In the genomic region with DNA sequence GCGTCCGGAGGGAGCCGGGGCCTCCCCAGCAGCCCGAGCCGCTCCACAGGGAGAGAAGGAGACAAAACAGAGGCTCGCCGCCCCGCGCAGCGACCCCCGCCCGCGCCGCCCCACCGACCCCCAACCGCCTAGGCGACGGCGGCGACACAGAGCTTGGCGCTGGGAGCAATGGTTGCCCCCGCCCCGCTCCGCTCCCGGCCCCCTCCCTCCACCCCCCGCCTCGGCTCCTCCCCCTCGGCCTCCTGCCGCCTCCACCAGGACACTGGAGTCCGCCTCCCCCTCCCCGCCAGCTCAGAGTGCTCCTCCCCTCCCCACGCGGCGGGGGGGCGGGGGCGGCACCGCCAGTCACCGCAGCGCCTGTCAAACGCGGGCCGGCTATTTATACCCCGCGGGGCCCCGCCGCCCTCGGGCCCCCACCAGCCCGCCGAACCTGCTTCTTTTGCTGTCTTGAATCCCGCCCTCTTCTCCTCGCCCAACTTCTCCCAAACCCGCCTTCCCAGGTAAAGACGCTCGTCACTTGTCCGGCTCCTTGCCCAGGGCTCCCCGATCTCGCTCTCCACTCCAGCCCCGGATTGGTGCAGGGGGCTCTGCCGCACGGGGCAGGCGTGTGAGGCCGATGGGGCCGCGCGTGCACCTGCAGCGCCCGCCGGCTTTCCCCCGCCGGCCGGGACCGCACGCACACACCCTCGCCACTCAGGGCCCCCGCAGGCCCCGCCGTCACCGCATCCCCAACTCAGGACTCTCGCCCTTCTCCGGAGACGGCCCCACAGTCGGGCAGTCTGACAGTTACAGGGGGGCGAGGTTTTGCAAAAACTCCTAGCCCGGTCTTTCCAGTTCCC, we compare ENCODE assay signal across 8 cellular contexts. TPM values are rescaled to one million over a fixed set of nuclear protein-coding genes. Genes with fewer than 3 reads are reported as not detected.
A peak's percentile ranks its signal among the peaks of the same experiment; 100 is the strongest.
DNase-seq lines count a peak whose midpoint lies in the region; ATAC-seq and TF ChIP-seq lines count a peak whose summit lies in the region.

TSS of gene ELF2 (minus strand) at position 170 of the 839 bp plus-strand sequence. CDS start 39,517 bp downstream, outside the sequence.

- H3K27me3 Mint-ChIP-seq in GM23338 (ENCODE audit: insufficient read depth, low read depth, poor library complexity) = peaks cover 17% of the 10 kb centered on the region
- H3K27me3 Mint-ChIP-seq in activated T-helper 17 cell treated with anti-CD3 and anti-CD28 coated beads, Interleukin-2, amount 50 U/mL, for 72 hours = no peaks in the 10 kb centered on the region
- no peaks in the 10 kb centered on the region for H3K27me3 Mint-ChIP-seq in naive thymus-derived CD8-positive, alpha-beta T cell
- no peaks in the 10 kb centered on the region for H3K27me3 Mint-ChIP-seq in stimulated activated naive B cell treated with anti-CD40 and anti-IgM and Interleukin-4, amounts not matched to agents 10 μg/mL and 1 μg/mL and 100 μg/mL, for 72 hours

- H3K4me1 Mint-ChIP-seq in GM23338 = peaks cover 35% of the 10 kb centered on the region
- no peaks in the 10 kb centered on the region for H3K4me1 Mint-ChIP-seq in activated T-helper 17 cell treated with anti-CD3 and anti-CD28 coated beads, Interleukin-2, amount 50 U/mL, for 72 hours
- H3K4me1 Mint-ChIP-seq in naive thymus-derived CD8-positive, alpha-beta T cell = peaks cover 2 to 20% (median 14%) of the 10 kb centered on the region in 4 donors
- peaks cover 9 to 19% of the 10 kb centered on the region in 2 donors for H3K4me1 Mint-ChIP-seq in stimulated activated naive B cell treated with anti-CD40 and anti-IgM and Interleukin-4, amounts not matched to agents 10 μg/mL and 1 μg/mL and 100 μg/mL, for 72 hours

- H3K9me3 Mint-ChIP-seq in GM23338 = no peaks in the 10 kb centered on the region; the same call in 2 of the 3 replicates
- no peaks in the 10 kb centered on the region for H3K9me3 Mint-ChIP-seq in activated T-helper 17 cell treated with anti-CD3 and anti-CD28 coated beads, Interleukin-2, amount 50 U/mL, for 72 hours
- H3K9me3 Mint-ChIP-seq in naive thymus-derived CD8-positive, alpha-beta T cell = no peaks in the 10 kb centered on the region
- no peaks in the 10 kb centered on the region for H3K9me3 Mint-ChIP-seq in stimulated activated naive B cell treated with anti-CD40 and anti-IgM and Interleukin-4, amounts not matched to agents 10 μg/mL and 1 μg/mL and 100 μg/mL, for 72 hours

- no peaks in the 10 kb centered on the region for H3K9me3 ChIP-seq in fibroblast of lung (ENCODE audit: control insufficient read depth, insufficient read depth, low read depth, low read length)

- peak within 1 kb of the TSS; percentile 98 for H3K4me3 Mint-ChIP-seq in GM23338
- H3K4me3 Mint-ChIP-seq in activated T-helper 17 cell treated with anti-CD3 and anti-CD28 coated beads, Interleukin-2, amount 50 U/mL, for 72 hours = peak within 1 kb of the TSS; percentile 88
- peak within 1 kb of the TSS; percentile 85 to 94 (median 90) for H3K4me3 Mint-ChIP-seq in naive thymus-derived CD8-positive, alpha-beta T cell
- H3K4me3 Mint-ChIP-seq in stimulated activated naive B cell treated with anti-CD40 and anti-IgM and Interleukin-4, amounts not matched to agents 10 μg/mL and 1 μg/mL and 100 μg/mL, for 72 hours = peak within 1 kb of the TSS; percentile 90 to 98

- TF ChIP-seq CTCF in GM23338 (conservative IDR thresholded peaks at IDR 0.05; ENCODE audit: low read depth in 2 of 2) (no peak), fibroblast of lung (conservative IDR thresholded peaks at IDR 0.05 in 1 of 2, IDR thresholded peaks at IDR 0.05 in 1 of 2; ENCODE audit: low read depth in 1 of 2, low read length in 2 of 2) (no peak)

- H3K27ac Mint-ChIP-seq in GM23338 = peak within 1 kb of the TSS; percentile 96
- peak within 1 kb of the TSS; percentile 70 for H3K27ac Mint-ChIP-seq in activated T-helper 17 cell treated with anti-CD3 and anti-CD28 coated beads, Interleukin-2, amount 50 U/mL, for 72 hours
- peak within 1 kb of the TSS; percentile 45 to 96 (median 90) for H3K27ac Mint-ChIP-seq in naive thymus-derived CD8-positive, alpha-beta T cell
- H3K27ac Mint-ChIP-seq in stimulated activated naive B cell treated with anti-CD40 and anti-IgM and Interleukin-4, amounts not matched to agents 10 μg/mL and 1 μg/mL and 100 μg/mL, for 72 hours = peak within 1 kb of the TSS; percentile 99

- no peaks in the 10 kb centered on the region; the same call in 2 of the 3 replicates for H3K36me3 Mint-ChIP-seq in GM23338 (ENCODE audit: low read depth)
- no peaks in the 10 kb centered on the region for H3K36me3 Mint-ChIP-seq in activated T-helper 17 cell treated with anti-CD3 and anti-CD28 coated beads, Interleukin-2, amount 50 U/mL, for 72 hours (ENCODE audit: low read depth)
- H3K36me3 Mint-ChIP-seq in naive thymus-derived CD8-positive, alpha-beta T cell = no peaks in the 10 kb centered on the region
- peaks cover 0 to 4% of the 10 kb centered on the region in 2 donors for H3K36me3 Mint-ChIP-seq in stimulated activated naive B cell treated with anti-CD40 and anti-IgM and Interleukin-4, amounts not matched to agents 10 μg/mL and 1 μg/mL and 100 μg/mL, for 72 hours

- H3K36me3 ChIP-seq in GM23338 (ENCODE audit: insufficient read depth) = no peaks in the 10 kb centered on the region
- H3K36me3 ChIP-seq in fibroblast of lung (ENCODE audit: control insufficient read depth, insufficient read depth, low read length) = no peaks in the 10 kb centered on the region

- H3F3A ChIP-seq in GM23338 (replicated peaks; ENCODE audit: low read depth) = peaks cover 18% of the 10 kb centered on the region

- peak within 1 kb of the TSS; percentile 76 for H2AFZ ChIP-seq in GM23338
- H2AFZ ChIP-seq in fibroblast of lung (ENCODE audit: low read length) = peak within 1 kb of the TSS; percentile 96

- peak; percentile 51 for DNase-seq in DMS79 treated with DMSO at 0.1 percent for 48 hours (lab: John Stamatoyannopoulos, UW)
- peak; percentile 89 for DNase-seq in GM23338 (ENCODE audit: low spot score)
- peak; percentile 73 to 76 for DNase-seq in Kasumi-1 (lab: John Stamatoyannopoulos, UW)
- DNase-seq in RPMI7951 (ENCODE audit: low read depth) = peak; percentile 85
- DNase-seq in fibroblast of lung (ENCODE audit: low read depth in 2 of 2) = peak; percentile 87 to 88
- DNase-seq in naive thymus-derived CD8-positive, alpha-beta T cell = peak; percentile 60 to 86 (median 71)
- peak; percentile 73 for DNase-seq in stimulated activated naive B cell treated with anti-CD40 and anti-IgM and Interleukin-4, amounts not matched to agents 10 μg/mL and 1 μg/mL and 100 μg/mL, for 72 hours

- H3K4me2 ChIP-seq in GM23338 (peak within 1 kb of the TSS; percentile 84), fibroblast of lung (ENCODE audit: extremely low read depth, insufficient read depth, low read length) (peak within 1 kb of the TSS; percentile 99)

- H3K4me1 ChIP-seq in GM23338 (ENCODE audit: insufficient read depth) = peaks cover 42% of the 10 kb centered on the region
- peaks cover 3% of the 10 kb centered on the region for H3K4me1 ChIP-seq in fibroblast of lung (ENCODE audit: control insufficient read depth, extremely low read depth, insufficient read depth, low read length)

- peak within 1 kb of the TSS; percentile 96 for H3K9ac ChIP-seq in fibroblast of lung (ENCODE audit: insufficient read depth, low read length)

- H3K79me2 ChIP-seq in GM23338 (replicated peaks; ENCODE audit: insufficient read depth) (peaks cover 39% of the 10 kb centered on the region), fibroblast of lung (ENCODE audit: control insufficient read depth, insufficient read depth, low read length) (peaks cover 19% of the 10 kb centered on the region)

- H4K20me1 ChIP-seq in GM23338 (replicated peaks; ENCODE audit: insufficient read depth) = peaks cover 9% of the 10 kb centered on the region; the same call in 1 of the 2 replicates
- peaks cover 1% of the 10 kb centered on the region for H4K20me1 ChIP-seq in fibroblast of lung (ENCODE audit: control insufficient read depth, extremely low read depth, insufficient read depth, low read length)

- H3K27me3 ChIP-seq in GM23338 (ENCODE audit: insufficient read depth) (peaks cover 16% of the 10 kb centered on the region), fibroblast of lung (ENCODE audit: control insufficient read depth, insufficient read depth, low read length) (no peaks in the 10 kb centered on the region)

- H3K4me3 ChIP-seq in GM23338 = peak within 1 kb of the TSS; percentile 88
- peak within 1 kb of the TSS; percentile 84 to 96 (median 94) for H3K4me3 ChIP-seq in fibroblast of lung (replicated peaks in 1 of 4; ENCODE audit: control extremely low read depth in 1 of 4, insufficient read depth in 1 of 4, low read depth in 3 of 4, low read length in 4 of 4)

- POLR2A ChIA-PET in naive thymus-derived CD8-positive, alpha-beta T cell (lab: Charles Lee) = interaction anchor here (0.9 to 2.9 kb wide), 6 partner anchors 93 to 276 kb away, joined by 3 to 18 read pairs (median 4); partner anchors contain the start of genes NAA15 and NDUFC1

- peak within 1 kb of the TSS; percentile 96 for H3K27ac ChIP-seq in GM23338 (ENCODE audit: low read depth)
- peak within 1 kb of the TSS; percentile 96 for H3K27ac ChIP-seq in fibroblast of lung (ENCODE audit: insufficient read depth, low read length)

- peak; percentile 12 for ATAC-seq in GM23338
- ATAC-seq in activated T-helper 17 cell treated with anti-CD3 and anti-CD28 coated beads, Interleukin-2, amount 50 U/mL, for 72 hours (replicated peaks) = peak; percentile 64
- peak; percentile 56 to 57 for ATAC-seq in naive thymus-derived CD8-positive, alpha-beta T cell
- peak; percentile 67 to 71 for ATAC-seq in stimulated activated naive B cell treated with anti-CD40 and anti-IgM and Interleukin-4, amounts not matched to agents 10 μg/mL and 1 μg/mL and 100 μg/mL, for 72 hours (replicated peaks)

- H3K9me2 ChIP-seq in GM23338 (ENCODE audit: insufficient read depth) = no peaks in the 10 kb centered on the region

TF ChIP-seq in GM23338, 12 proteins besides CTCF, POLR2A, EP300 and RAD21 (continues in another document):
- TF ChIP-seq EZH2 (IDR thresholded peaks at IDR 0.05; ENCODE audit: low read depth, unreplicated experiment) (no peak), NANOG (IDR thresholded peaks at IDR 0.05; ENCODE audit: borderline replicate concordance) (no peak), EZH2phosphoT487 (IDR thresholded peaks at IDR 0.05; ENCODE audit: unreplicated experiment) (no peak), ZNF331 (CRISPR knock-in tag; IDR thresholded peaks at IDR 0.05; ENCODE audit: low read depth) (no peak), JUNB (IDR thresholded peaks at IDR 0.05; ENCODE audit: unreplicated experiment) (no peak), POLR2AphosphoS5 (IDR thresholded peaks at IDR 0.05; ENCODE audit: low read depth) (peak; percentile 34; the same call in 1 of the 2 replicates)

RNA-seq across cellular contexts. Expression of gene ELF2, which starts in this region (rescaled TPM):
- 35.2 and 48.8 TPM in 2 replicates for total RNA-seq in GM23338 (2014; rRNA removed; shearing (Covaris generic))
- 33.2 and 38.2 TPM in 2 replicates for polyA plus RNA-seq in GM23338 (2016; fragmentation: Nextera tagmentation; extraction: Ambion mirVana)
- 24.8 and 28.5 TPM in 2 replicates for total RNA-seq in RPMI7951 (2014; rRNA removed; shearing (Covaris generic))
- total RNA-seq in activated T-helper 17 cell treated with anti-CD3 and anti-CD28 coated beads, Interleukin-2, amount 50 U/mL, for 72 hours = 10 to 100 TPM; 29.7 to 35.2 TPM
- 42.6 and 51.4 TPM in 2 replicates for total RNA-seq in fibroblast of lung
- polyA plus RNA-seq in fibroblast of lung = 21.9 and 31.2 TPM in 2 replicates
- 13.7 and 19.2 TPM in 2 replicates for polyA plus RNA-seq in fibroblast of lung (2012)
- 8.1 and 9.5 TPM in 2 replicates for polyA minus RNA-seq in fibroblast of lung (ENCODE audit: low replicate concordance)
- 10 to 100 TPM; 63.1 to 68.6 TPM for total RNA-seq in naive thymus-derived CD8-positive, alpha-beta T cell
- 10 to 100 TPM; 23.0 to 34.4 (median 24.1) TPM for polyA plus RNA-seq in naive thymus-derived CD8-positive, alpha-beta T cell

Comparison
In these comparisons a context has a peak if more than half of its experiments do, and no peak if none do; other contexts are left out.
1. Peak in every context shown above with its lines: DNase-seq, ATAC-seq, H3K4me3 ChIP-seq and H3K27ac ChIP-seq.
2. ATAC-seq: peak in every context shown above with its lines; median percentile 69 in stimulated activated naive B cell treated with anti-CD40 and anti-IgM and Interleukin-4, amounts not matched to agents 10 μg/mL and 1 μg/mL and 100 μg/mL, for 72 hours; 64 in activated T-helper 17 cell treated with anti-CD3 and anti-CD28 coated beads, Interleukin-2, amount 50 U/mL, for 72 hours; 56 in naive thymus-derived CD8-positive, alpha-beta T cell; 12 in GM23338.